Comparison of ENCODE assay signal across 1 cellular context in genomic region chr10:101817542-101818118, GRCh38.
TF ChIP-seq lines count a peak whose summit lies in the region.

No MANE protein-coding gene starts in this region.

TF ChIP-seq in HepG2, 621 proteins besides CTCF, POLR2A, EP300 and RAD21 (continues in another document):
- TF ChIP-seq DNMT3B (CRISPR knock-in tag; conservative IDR thresholded peaks at IDR 0.05) (no peak), SIN3A (IDR thresholded peaks at IDR 0.05; ENCODE audit: borderline replicate concordance, low read depth, low read length) (0 out of 2 replicates have a peak, but pooled peaks have one; percentile 6), RARG (CRISPR knock-in tag; IDR thresholded peaks at IDR 0.05; ENCODE audit: low read depth) (no peak; the same call in 1 of the 2 replicates), GATAD2A (CRISPR knock-in tag; IDR thresholded peaks at IDR 0.05) (no peak), KDM3A (CRISPR knock-in tag; IDR thresholded peaks at IDR 0.05; ENCODE audit: low read depth) (peak; percentile 24; the same call in 1 of the 2 replicates), ZNF407 (CRISPR knock-in tag; IDR thresholded peaks at IDR 0.05; ENCODE audit: not compliant biosample characterization) (peak; percentile 44), ZNF598 (CRISPR knock-in tag; IDR thresholded peaks at IDR 0.05; ENCODE audit: borderline replicate concordance) (0 out of 2 replicates have a peak, but pooled peaks have one; percentile 45), ZNF530 (CRISPR knock-in tag; IDR thresholded peaks at IDR 0.05; ENCODE audit: low read depth) (no peak), ARNT (IDR thresholded peaks at IDR 0.05) (no peak), ASH2L (IDR thresholded peaks at IDR 0.05; ENCODE audit: insufficient read length, low read depth, low read length) (peak; percentile 57), NAIF1 (CRISPR knock-in tag; IDR thresholded peaks at IDR 0.05; ENCODE audit: borderline replicate concordance) (0 out of 2 replicates have a peak, but pooled peaks have one; percentile 38), AGO2 (optimal IDR thresholded peaks at IDR 0.05; ENCODE audit: low read depth, low read length) (peak; percentile 78), ZBTB7B (CRISPR knock-in tag; IDR thresholded peaks at IDR 0.05) (0 out of 2 replicates have a peak, but pooled peaks have one; percentile 9), NFRKB (IDR thresholded peaks at IDR 0.05) (no peak), ZBED4 (CRISPR knock-in tag; IDR thresholded peaks at IDR 0.05; ENCODE audit: borderline replicate concordance) (no peak), CBX5 (CRISPR knock-in tag; IDR thresholded peaks at IDR 0.05; ENCODE audit: borderline replicate concordance) (0 out of 2 replicates have a peak, but pooled peaks have one; percentile 8), ETS1 (CRISPR knock-in tag; IDR thresholded peaks at IDR 0.05) (no peak), ARID2 (CRISPR knock-in tag; IDR thresholded peaks at IDR 0.05; ENCODE audit: borderline replicate concordance) (no peak), SRY (CRISPR knock-in tag; IDR thresholded peaks at IDR 0.05) (0 out of 2 replicates have a peak, but pooled peaks have one; percentile 4), CCDC6 (CRISPR knock-in tag; IDR thresholded peaks at IDR 0.05) (no peak), ZSCAN30 (CRISPR knock-in tag; IDR thresholded peaks at IDR 0.05) (0 out of 2 replicates have a peak, but pooled peaks have one; percentile 52), CREBL2 (CRISPR knock-in tag; IDR thresholded peaks at IDR 0.05; ENCODE audit: borderline replicate concordance) (0 out of 2 replicates have a peak, but pooled peaks have one; percentile 54), PHF20 (CRISPR knock-in tag; IDR thresholded peaks at IDR 0.05) (0 out of 2 replicates have a peak, but pooled peaks have one; percentile 28), AHR (CRISPR knock-in tag; IDR thresholded peaks at IDR 0.05) (0 out of 2 replicates have a peak, but pooled peaks have one; percentile 11), RXRA (CRISPR knock-in tag; IDR thresholded peaks at IDR 0.05) (no peak), ZNF142 (CRISPR knock-in tag; IDR thresholded peaks at IDR 0.05) (no peak), ZNF30 (CRISPR knock-in tag; IDR thresholded peaks at IDR 0.05) (0 out of 2 replicates have a peak, but pooled peaks have one; percentile 26), ZNF790 (CRISPR knock-in tag; IDR thresholded peaks at IDR 0.05; ENCODE audit: borderline replicate concordance) (no peak), AHDC1 (CRISPR knock-in tag; IDR thresholded peaks at IDR 0.05; ENCODE audit: borderline replicate concordance) (no peak)
